In the genomic region with DNA sequence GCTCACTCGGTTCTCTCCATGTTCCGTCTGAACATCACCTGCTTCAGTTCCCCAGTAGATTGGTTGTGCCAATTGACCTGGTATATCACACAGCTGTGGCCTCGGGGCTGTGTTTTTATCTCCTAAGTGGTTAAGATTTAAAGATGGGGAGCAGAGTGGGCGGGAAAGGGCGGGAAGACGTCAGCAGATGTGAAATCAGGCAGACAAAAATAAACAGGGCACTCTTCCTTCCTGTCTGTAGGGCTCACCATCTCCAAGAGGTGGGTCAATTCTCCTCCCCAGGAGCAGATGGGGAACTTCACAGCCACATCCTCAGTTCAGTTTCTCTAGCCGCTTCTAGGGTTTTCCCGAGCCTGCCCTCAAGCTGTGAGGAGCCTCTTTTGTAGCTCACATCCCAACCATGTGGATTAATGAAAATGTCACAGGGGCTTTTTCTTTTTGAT, we compare ENCODE assay signal across 8 cellular contexts. TPM values are rescaled to one million over a fixed set of nuclear protein-coding genes. Genes with fewer than 3 reads are reported as not detected.
DNase-seq lines count a peak whose midpoint lies in the region; ATAC-seq and TF ChIP-seq lines count a peak whose summit lies in the region.

No MANE protein-coding gene starts in this region.

- ATAC-seq in HG02588 (IDR thresholded peaks at IDR 0.05; ENCODE audit: unreplicated experiment) (peak; percentile 50), left lobe of liver (peak; percentile 29), omental fat pad (ENCODE audit: low FRiP score) (no peak)

- TF ChIP-seq POLR2A in GM15510 (IDR thresholded peaks at IDR 0.05; ENCODE audit: borderline replicate concordance, extremely low read depth, insufficient read length): peak; percentile 33

- peaks cover 22% of the 10 kb centered on the region for H3K9me3 Mint-ChIP-seq in nephron progenitor cell

- TF ChIP-seq CTCF in omental fat pad (IDR thresholded peaks at IDR 0.05): no peak
- TF ChIP-seq CTCF in nephron progenitor cell (IDR thresholded peaks at IDR 0.05): no peak

- no peak overlapping the region for H3K4me3 Mint-ChIP-seq in nephron progenitor cell

- peaks cover 9% of the 10 kb centered on the region for H3K27me3 Mint-ChIP-seq in nephron progenitor cell (ENCODE audit: low read depth, poor library complexity)

- peaks cover 11% of the 10 kb centered on the region for H3K4me1 Mint-ChIP-seq in nephron progenitor cell

- no peak overlapping the region for H3K27ac Mint-ChIP-seq in nephron progenitor cell

- DNase-seq in RPMI8226 (peak; percentile 78), left lobe of liver (ENCODE audit: low spot score) (no peak), omental fat pad (ENCODE audit: low spot score) (no peak), NCI-H2196 (lab: John Stamatoyannopoulos, UW; ENCODE audit: unreplicated experiment) (no peak), nephron progenitor cell (no peak), NCI-H526 (lab: John Stamatoyannopoulos, UW) (no peak)

- peaks cover 13% of the 10 kb centered on the region for H3K36me3 Mint-ChIP-seq in nephron progenitor cell (ENCODE audit: low read depth)

RNA-seq across cellular contexts. Expression of a gene that starts 26.8 kb away (rescaled TPM):
- total RNA-seq in left lobe of liver (30.7 TPM), omental fat pad (10 to 100 TPM; 20.2 to 36.3 (median 26.2) TPM)
